Comparison of ENCODE assay signal across 15 cellular contexts in genomic region chr4:107213880-107214279, GRCh38.
"Had no signal": no experiment of that assay in that cellular context is flagged by ENCODE, and none has a peak within 500 bp of the region (broad histone marks: within the 10 kb centered on the region; RNA-seq: fewer than 3 reads in every experiment).

No MANE protein-coding gene starts in this region.

- H3K27ac ChIP-seq: adrenal gland, coronary artery, gastroesophageal sphincter, neural progenitor cell, ovary, right lobe of liver, spleen, stomach, testis, upper lobe of right lung had no signal

- H2AFZ ChIP-seq: neural progenitor cell had no signal

- H3K4me3 ChIP-seq: adrenal gland, coronary artery, gastroesophageal sphincter, lung, neural progenitor cell, ovary, right lobe of liver, spleen, stomach, testis, upper lobe of right lung had no signal

- H3K9me3 ChIP-seq: adrenal gland, gastroesophageal sphincter, ovary, right lobe of liver, spleen, stomach, testis, upper lobe of right lung had no signal

- ATAC-seq: esophagus mucosa, gastroesophageal sphincter, right lobe of liver, upper lobe of right lung had no signal

- DNase-seq: activated CD4-positive, alpha-beta T cell treated with anti-CD3 and anti-CD28 coated beads for 1 hour; activated CD4-positive, alpha-beta T cell treated with anti-CD3 and anti-CD28 coated beads, Interleukin-2, amount 50 U/mL, for 48 hours; activated naive CD4-positive, alpha-beta T cell treated with anti-CD3 and anti-CD28 coated beads, Interleukin-2, amount 50 U/mL, for 16 hours; adrenal gland; ovary; right lobe of liver; spleen; stomach; testis; upper lobe of right lung had no signal

- H3K36me3 ChIP-seq: adrenal gland, gastroesophageal sphincter, neural progenitor cell, ovary, right lobe of liver, spleen, stomach, upper lobe of right lung had no signal

- H3K4me2 ChIP-seq: neural progenitor cell had no signal

- H3K27me3 ChIP-seq: adrenal gland, gastroesophageal sphincter, neural progenitor cell, ovary, right lobe of liver, spleen, stomach, testis, upper lobe of right lung had no signal

- H3K4me1 ChIP-seq: adrenal gland, gastroesophageal sphincter, right lobe of liver, spleen, stomach, testis, upper lobe of right lung had no signal

- H3K9ac ChIP-seq: neural progenitor cell had no signal
